1 cellular context compared by ENCODE assay signal in the genomic region with DNA sequence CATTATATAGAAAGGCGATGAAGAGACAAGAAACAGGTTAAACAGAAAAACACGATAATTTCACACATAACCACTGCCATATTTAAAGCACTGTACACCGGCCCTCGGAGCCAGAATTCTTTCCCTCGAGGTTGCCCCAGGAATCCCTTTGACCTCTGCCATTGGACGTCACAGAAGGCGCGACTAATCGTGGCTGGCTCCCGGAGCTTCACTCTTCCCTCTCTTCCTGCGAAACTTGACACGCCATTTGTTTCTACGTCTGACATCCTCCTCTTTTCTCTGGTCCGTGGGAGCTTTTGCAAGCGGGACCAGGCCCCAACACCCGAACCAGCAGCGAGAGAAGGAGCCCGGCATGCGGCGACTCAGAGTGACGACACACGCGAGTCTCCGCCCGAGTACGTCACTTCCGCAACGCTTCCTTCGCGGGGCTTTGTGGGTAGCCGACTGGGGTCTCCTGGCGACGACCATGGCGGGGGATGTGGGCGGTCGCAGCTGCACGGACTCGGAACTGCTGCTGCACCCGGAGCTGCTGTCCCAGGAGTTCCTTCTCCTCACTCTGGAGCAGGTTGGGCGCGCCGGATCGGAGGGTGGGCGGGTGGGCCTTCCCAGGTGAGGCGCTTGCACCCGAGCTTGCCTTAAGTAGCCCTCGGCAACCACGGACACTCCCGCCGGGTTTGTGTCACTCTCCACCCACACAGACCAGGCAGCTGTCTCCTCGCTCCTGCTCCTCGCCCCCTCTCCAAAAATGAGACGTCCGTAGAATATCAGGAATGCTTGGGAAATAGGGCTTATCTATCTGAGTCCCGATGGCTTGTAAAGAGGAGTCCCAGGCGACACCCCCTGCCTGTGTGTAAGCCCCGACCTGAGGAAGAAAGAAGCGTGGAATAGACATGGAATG.
TF ChIP-seq lines count a peak whose summit lies in the region.

A gene (plus strand): TSS at position 419 of the 898 bp plus-strand sequence. CDS start 48 bp downstream, at position 467.

TF ChIP-seq in H1, 55 proteins besides CTCF, POLR2A, EP300 and RAD21 (continued from another document):
- TF ChIP-seq SIRT6 (IDR thresholded peaks at IDR 0.05; ENCODE audit: low read length) (no peak), SP2 (IDR thresholded peaks at IDR 0.05; ENCODE audit: low read length) (no peak), CHD1 (IDR thresholded peaks at IDR 0.05; ENCODE audit: low read depth, low read length) (no peak), CBX8 (IDR thresholded peaks at IDR 0.05; ENCODE audit: borderline replicate concordance, low read depth, low read length) (no peak), TCF12 (IDR thresholded peaks at IDR 0.05; ENCODE audit: low read depth, low read length) (no peak), EZH2 (IDR thresholded peaks at IDR 0.05; ENCODE audit: low read depth, low read length, severe bottlenecking) (no peak), CHD2 (IDR thresholded peaks at IDR 0.05; ENCODE audit: low read length) (peak; percentile 57; the same call in 1 of the 2 replicates), SP1 (IDR thresholded peaks at IDR 0.05; ENCODE audit: low read depth, low read length) (no peak), CEBPB (IDR thresholded peaks at IDR 0.05; ENCODE audit: low read depth, low read length) (no peak), RNF2 (IDR thresholded peaks at IDR 0.05; ENCODE audit: borderline replicate concordance, low read depth, low read length, missing control alignments, poor library complexity, severe bottlenecking) (no peak), HDAC2 (IDR thresholded peaks at IDR 0.05; ENCODE audit: borderline replicate concordance in 1 of 2, low read depth in 2 of 2, low read length in 2 of 2) (no peak), EGR1 (IDR thresholded peaks at IDR 0.05; ENCODE audit: borderline replicate concordance, low read depth, low read length) (no peak; the same call in 1 of the 2 replicates), RXRA (IDR thresholded peaks at IDR 0.05; ENCODE audit: insufficient read depth, low read depth, low read length) (no peak), RBBP5 (IDR thresholded peaks at IDR 0.05; ENCODE audit: borderline replicate concordance, low read depth, low read length) (peak; percentile 89; the same call in 1 of the 2 replicates), JUN (IDR thresholded peaks at IDR 0.05; ENCODE audit: low read depth, low read length) (no peak), GTF2F1 (IDR thresholded peaks at IDR 0.05; ENCODE audit: borderline replicate concordance, low read depth, low read length) (no peak), BACH1 (IDR thresholded peaks at IDR 0.05; ENCODE audit: low read length) (no peak), TBP (IDR thresholded peaks at IDR 0.05; ENCODE audit: low read depth, low read length) (peak; percentile 76), CBX5 (IDR thresholded peaks at IDR 0.05; ENCODE audit: low read depth, low read length) (no peak), FOSL1 (IDR thresholded peaks at IDR 0.05; ENCODE audit: insufficient read depth, low read depth, low read length) (no peak), KDM4A (IDR thresholded peaks at IDR 0.05; ENCODE audit: low read depth, low read length, severe bottlenecking) (peak; percentile 100), TAF1 (IDR thresholded peaks at IDR 0.05; ENCODE audit: low read depth, low read length) (peak; percentile 89), RFX5 (IDR thresholded peaks at IDR 0.05; ENCODE audit: borderline replicate concordance, low read depth, low read length) (no peak), MAFK (IDR thresholded peaks at IDR 0.05; ENCODE audit: low read depth, low read length) (no peak), SRF (IDR thresholded peaks at IDR 0.05; ENCODE audit: low read depth, low read length) (peak; percentile 65), SAP30 (IDR thresholded peaks at IDR 0.05; ENCODE audit: insufficient read depth, insufficient replicate concordance, low read length) (no peak), TAF7 (optimal IDR thresholded peaks at IDR 0.05; ENCODE audit: borderline replicate concordance, low read depth, low read length) (no peak), HDAC6 (IDR thresholded peaks at IDR 0.05; ENCODE audit: low read depth, low read length) (no peak), CREB1 (IDR thresholded peaks at IDR 0.05) (peak; percentile 98), GABPA (IDR thresholded peaks at IDR 0.05; ENCODE audit: borderline replicate concordance, insufficient read depth, low read length) (peak; percentile 83; the same call in 1 of the 2 replicates), POLR2AphosphoS5 (IDR thresholded peaks at IDR 0.05; ENCODE audit: low read depth, low read length) (peak; percentile 71), SIX5 (IDR thresholded peaks at IDR 0.05; ENCODE audit: low read depth, low read length) (no peak), JUND (IDR thresholded peaks at IDR 0.05; ENCODE audit: low read length) (no peak), BRCA1 (IDR thresholded peaks at IDR 0.05; ENCODE audit: low read depth, low read length) (peak; percentile 35; the same call in 1 of the 2 replicates), ASH2L (IDR thresholded peaks at IDR 0.05; ENCODE audit: low read length) (peak; percentile 98), KDM1A (IDR thresholded peaks at IDR 0.05; ENCODE audit: borderline replicate concordance, low read length) (no peak), SUZ12 (IDR thresholded peaks at IDR 0.05; ENCODE audit: low read length) (no peak), NRF1 (IDR thresholded peaks at IDR 0.05; ENCODE audit: low read depth, low read length) (no peak), BCL11A (IDR thresholded peaks at IDR 0.05; ENCODE audit: low read depth in 2 of 2, low read length in 2 of 2) (no peak), YY1 (IDR thresholded peaks at IDR 0.05; ENCODE audit: low read depth, low read length) (peak; percentile 77), SIN3A (conservative IDR thresholded peaks at IDR 0.05 in 1 of 2, IDR thresholded peaks at IDR 0.05 in 1 of 2; ENCODE audit: low read depth in 1 of 2, low read length in 2 of 2) (peak; percentile 21 to 75; a peak in 1 of 4 replicates), PHF8 (conservative IDR thresholded peaks at IDR 0.05; ENCODE audit: low read depth, low read length) (peak; percentile 81), TEAD4 (IDR thresholded peaks at IDR 0.05; ENCODE audit: low read depth, low read length) (peak; percentile 20; the same call in 1 of the 2 replicates), ZNF274 (IDR thresholded peaks at IDR 0.05; ENCODE audit: borderline replicate concordance, extremely low read depth, low read length) (no peak), POU5F1 (IDR thresholded peaks at IDR 0.05; ENCODE audit: low read depth, low read length) (no peak), NANOG (IDR thresholded peaks at IDR 0.05; ENCODE audit: insufficient read depth, low read depth, low read length, poor library complexity, severe bottlenecking) (no peak), KDM5A (IDR thresholded peaks at IDR 0.05; ENCODE audit: low read length) (peak; percentile 85)
- TF ChIP-seq, protein P1, sequence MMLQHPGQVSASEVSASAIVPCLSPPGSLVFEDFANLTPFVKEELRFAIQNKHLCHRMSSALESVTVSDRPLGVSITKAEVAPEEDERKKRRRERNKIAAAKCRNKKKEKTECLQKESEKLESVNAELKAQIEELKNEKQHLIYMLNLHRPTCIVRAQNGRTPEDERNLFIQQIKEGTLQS (IDR thresholded peaks at IDR 0.05; ENCODE audit: insufficient read depth, low read depth, low read length), result peak; percentile 90
- TF ChIP-seq, protein P2, sequence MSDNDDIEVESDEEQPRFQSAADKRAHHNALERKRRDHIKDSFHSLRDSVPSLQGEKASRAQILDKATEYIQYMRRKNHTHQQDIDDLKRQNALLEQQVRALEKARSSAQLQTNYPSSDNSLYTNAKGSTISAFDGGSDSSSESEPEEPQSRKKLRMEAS (IDR thresholded peaks at IDR 0.05), result peak; percentile 40
- TF ChIP-seq, protein P3, sequence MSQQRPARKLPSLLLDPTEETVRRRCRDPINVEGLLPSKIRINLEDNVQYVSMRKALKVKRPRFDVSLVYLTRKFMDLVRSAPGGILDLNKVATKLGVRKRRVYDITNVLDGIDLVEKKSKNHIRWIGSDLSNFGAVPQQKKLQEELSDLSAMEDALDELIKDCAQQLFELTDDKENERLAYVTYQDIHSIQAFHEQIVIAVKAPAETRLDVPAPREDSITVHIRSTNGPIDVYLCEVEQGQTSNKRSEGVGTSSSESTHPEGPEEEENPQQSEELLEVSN (IDR thresholded peaks at IDR 0.05), result no peak
- TF ChIP-seq, protein P4, sequence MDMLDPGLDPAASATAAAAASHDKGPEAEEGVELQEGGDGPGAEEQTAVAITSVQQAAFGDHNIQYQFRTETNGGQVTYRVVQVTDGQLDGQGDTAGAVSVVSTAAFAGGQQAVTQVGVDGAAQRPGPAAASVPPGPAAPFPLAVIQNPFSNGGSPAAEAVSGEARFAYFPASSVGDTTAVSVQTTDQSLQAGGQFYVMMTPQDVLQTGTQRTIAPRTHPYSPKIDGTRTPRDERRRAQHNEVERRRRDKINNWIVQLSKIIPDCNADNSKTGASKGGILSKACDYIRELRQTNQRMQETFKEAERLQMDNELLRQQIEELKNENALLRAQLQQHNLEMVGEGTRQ (IDR thresholded peaks at IDR 0.05; ENCODE audit: low read length), result no peak
- TF ChIP-seq, protein P5, sequence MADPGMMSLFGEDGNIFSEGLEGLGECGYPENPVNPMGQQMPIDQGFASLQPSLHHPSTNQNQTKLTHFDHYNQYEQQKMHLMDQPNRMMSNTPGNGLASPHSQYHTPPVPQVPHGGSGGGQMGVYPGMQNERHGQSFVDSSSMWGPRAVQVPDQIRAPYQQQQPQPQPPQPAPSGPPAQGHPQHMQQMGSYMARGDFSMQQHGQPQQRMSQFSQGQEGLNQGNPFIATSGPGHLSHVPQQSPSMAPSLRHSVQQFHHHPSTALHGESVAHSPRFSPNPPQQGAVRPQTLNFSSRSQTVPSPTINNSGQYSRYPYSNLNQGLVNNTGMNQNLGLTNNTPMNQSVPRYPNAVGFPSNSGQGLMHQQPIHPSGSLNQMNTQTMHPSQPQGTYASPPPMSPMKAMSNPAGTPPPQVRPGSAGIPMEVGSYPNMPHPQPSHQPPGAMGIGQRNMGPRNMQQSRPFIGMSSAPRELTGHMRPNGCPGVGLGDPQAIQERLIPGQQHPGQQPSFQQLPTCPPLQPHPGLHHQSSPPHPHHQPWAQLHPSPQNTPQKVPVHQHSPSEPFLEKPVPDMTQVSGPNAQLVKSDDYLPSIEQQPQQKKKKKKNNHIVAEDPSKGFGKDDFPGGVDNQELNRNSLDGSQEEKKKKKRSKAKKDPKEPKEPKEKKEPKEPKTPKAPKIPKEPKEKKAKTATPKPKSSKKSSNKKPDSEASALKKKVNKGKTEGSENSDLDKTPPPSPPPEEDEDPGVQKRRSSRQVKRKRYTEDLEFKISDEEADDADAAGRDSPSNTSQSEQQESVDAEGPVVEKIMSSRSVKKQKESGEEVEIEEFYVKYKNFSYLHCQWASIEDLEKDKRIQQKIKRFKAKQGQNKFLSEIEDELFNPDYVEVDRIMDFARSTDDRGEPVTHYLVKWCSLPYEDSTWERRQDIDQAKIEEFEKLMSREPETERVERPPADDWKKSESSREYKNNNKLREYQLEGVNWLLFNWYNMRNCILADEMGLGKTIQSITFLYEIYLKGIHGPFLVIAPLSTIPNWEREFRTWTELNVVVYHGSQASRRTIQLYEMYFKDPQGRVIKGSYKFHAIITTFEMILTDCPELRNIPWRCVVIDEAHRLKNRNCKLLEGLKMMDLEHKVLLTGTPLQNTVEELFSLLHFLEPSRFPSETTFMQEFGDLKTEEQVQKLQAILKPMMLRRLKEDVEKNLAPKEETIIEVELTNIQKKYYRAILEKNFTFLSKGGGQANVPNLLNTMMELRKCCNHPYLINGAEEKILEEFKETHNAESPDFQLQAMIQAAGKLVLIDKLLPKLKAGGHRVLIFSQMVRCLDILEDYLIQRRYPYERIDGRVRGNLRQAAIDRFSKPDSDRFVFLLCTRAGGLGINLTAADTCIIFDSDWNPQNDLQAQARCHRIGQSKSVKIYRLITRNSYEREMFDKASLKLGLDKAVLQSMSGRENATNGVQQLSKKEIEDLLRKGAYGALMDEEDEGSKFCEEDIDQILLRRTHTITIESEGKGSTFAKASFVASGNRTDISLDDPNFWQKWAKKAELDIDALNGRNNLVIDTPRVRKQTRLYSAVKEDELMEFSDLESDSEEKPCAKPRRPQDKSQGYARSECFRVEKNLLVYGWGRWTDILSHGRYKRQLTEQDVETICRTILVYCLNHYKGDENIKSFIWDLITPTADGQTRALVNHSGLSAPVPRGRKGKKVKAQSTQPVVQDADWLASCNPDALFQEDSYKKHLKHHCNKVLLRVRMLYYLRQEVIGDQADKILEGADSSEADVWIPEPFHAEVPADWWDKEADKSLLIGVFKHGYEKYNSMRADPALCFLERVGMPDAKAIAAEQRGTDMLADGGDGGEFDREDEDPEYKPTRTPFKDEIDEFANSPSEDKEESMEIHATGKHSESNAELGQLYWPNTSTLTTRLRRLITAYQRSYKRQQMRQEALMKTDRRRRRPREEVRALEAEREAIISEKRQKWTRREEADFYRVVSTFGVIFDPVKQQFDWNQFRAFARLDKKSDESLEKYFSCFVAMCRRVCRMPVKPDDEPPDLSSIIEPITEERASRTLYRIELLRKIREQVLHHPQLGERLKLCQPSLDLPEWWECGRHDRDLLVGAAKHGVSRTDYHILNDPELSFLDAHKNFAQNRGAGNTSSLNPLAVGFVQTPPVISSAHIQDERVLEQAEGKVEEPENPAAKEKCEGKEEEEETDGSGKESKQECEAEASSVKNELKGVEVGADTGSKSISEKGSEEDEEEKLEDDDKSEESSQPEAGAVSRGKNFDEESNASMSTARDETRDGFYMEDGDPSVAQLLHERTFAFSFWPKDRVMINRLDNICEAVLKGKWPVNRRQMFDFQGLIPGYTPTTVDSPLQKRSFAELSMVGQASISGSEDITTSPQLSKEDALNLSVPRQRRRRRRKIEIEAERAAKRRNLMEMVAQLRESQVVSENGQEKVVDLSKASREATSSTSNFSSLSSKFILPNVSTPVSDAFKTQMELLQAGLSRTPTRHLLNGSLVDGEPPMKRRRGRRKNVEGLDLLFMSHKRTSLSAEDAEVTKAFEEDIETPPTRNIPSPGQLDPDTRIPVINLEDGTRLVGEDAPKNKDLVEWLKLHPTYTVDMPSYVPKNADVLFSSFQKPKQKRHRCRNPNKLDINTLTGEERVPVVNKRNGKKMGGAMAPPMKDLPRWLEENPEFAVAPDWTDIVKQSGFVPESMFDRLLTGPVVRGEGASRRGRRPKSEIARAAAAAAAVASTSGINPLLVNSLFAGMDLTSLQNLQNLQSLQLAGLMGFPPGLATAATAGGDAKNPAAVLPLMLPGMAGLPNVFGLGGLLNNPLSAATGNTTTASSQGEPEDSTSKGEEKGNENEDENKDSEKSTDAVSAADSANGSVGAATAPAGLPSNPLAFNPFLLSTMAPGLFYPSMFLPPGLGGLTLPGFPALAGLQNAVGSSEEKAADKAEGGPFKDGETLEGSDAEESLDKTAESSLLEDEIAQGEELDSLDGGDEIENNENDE (IDR thresholded peaks at IDR 0.05; ENCODE audit: insufficient replicate concordance, low read length), result no peak
